26 cellular contexts compared by ENCODE assay signal in genomic region chr7:130108809-130109208, GRCh38.
"Had no signal": no experiment of that assay in that cellular context is flagged by ENCODE, and none has a peak within 500 bp of the region (broad histone marks: within the 10 kb centered on the region; RNA-seq: fewer than 3 reads in every experiment).

No MANE protein-coding gene starts in this region.

- H3K36me3 Mint-ChIP-seq: natural killer cell treated with Interleukin-12 subunit alpha and Interleukin-12 subunit beta and Interleukin-15 and Interleukin-18, amount 100 ng/mL, for 72 hours had no signal

- H3K4me1 Mint-ChIP-seq: neural crest cell; stimulated activated naive CD8-positive, alpha-beta T cell treated with anti-CD3 and anti-CD28 coated beads, Interleukin-15, amount 100 ng/mL, for 72 hours had no signal

- H3K4me1 ChIP-seq: left ventricle myocardium inferior, prostate gland, tibial nerve, vagina had no signal

- H3K27ac ChIP-seq: left ventricle myocardium inferior, pancreas, prostate gland, skin epidermis, tibial nerve, vagina had no signal

- H3K27me3 ChIP-seq: pancreas, tibial nerve, vagina had no signal

- H3K9me3 Mint-ChIP-seq: natural killer cell treated with Interleukin-12 subunit alpha and Interleukin-12 subunit beta and Interleukin-15 and Interleukin-18, amount 100 ng/mL, for 72 hours; stimulated activated naive CD8-positive, alpha-beta T cell treated with anti-CD3 and anti-CD28 coated beads, Interleukin-15, amount 100 ng/mL, for 72 hours; type B pancreatic cell had no signal

- ATAC-seq: naive thymus-derived CD4-positive, alpha-beta T cell; natural killer cell treated with Interleukin-12 subunit alpha and Interleukin-12 subunit beta and Interleukin-15 and Interleukin-18, amount 100 ng/mL, for 72 hours; pancreas; right cardiac atrium; sciatic nerve; stimulated activated naive CD8-positive, alpha-beta T cell treated with anti-CD3 and anti-CD28 coated beads, Interleukin-15, amount 100 ng/mL, for 72 hours had no signal

- H3K4me3 ChIP-seq: left ventricle myocardium inferior, lung, pancreas, prostate gland, skin epidermis, tibial nerve, vagina had no signal

- H3K4me3 Mint-ChIP-seq: mesothelial cell of epicardium; naive thymus-derived CD4-positive, alpha-beta T cell; natural killer cell treated with Interleukin-12 subunit alpha and Interleukin-12 subunit beta and Interleukin-15 and Interleukin-18, amount 100 ng/mL, for 72 hours; neural crest cell; stimulated activated naive CD8-positive, alpha-beta T cell treated with anti-CD3 and anti-CD28 coated beads, Interleukin-15, amount 100 ng/mL, for 72 hours; type B pancreatic cell had no signal

- H3K9me3 ChIP-seq: left ventricle myocardium inferior, pancreas, prostate gland, vagina had no signal

- H3K36me3 ChIP-seq: left ventricle myocardium inferior, pancreas, prostate gland, vagina had no signal

- H3K27me3 Mint-ChIP-seq: naive thymus-derived CD4-positive, alpha-beta T cell; natural killer cell treated with Interleukin-12 subunit alpha and Interleukin-12 subunit beta and Interleukin-15 and Interleukin-18, amount 100 ng/mL, for 72 hours; stimulated activated naive CD8-positive, alpha-beta T cell treated with anti-CD3 and anti-CD28 coated beads, Interleukin-15, amount 100 ng/mL, for 72 hours; type B pancreatic cell had no signal

- DNase-seq: hypothalamus; islet precursor cell; left ventricle myocardium inferior; mesendoderm; naive thymus-derived CD4-positive, alpha-beta T cell; nucleus accumbens; pancreas; retina; right cardiac atrium; stimulated activated CD4-positive, alpha-beta T cell treated with anti-CD3 and anti-CD28 coated beads, Interleukin-12 subunit alpha, Interleukin-12 subunit beta, amount 100 ng/mL, for 4 hours; stimulated activated CD4-positive, alpha-beta T cell treated with anti-CD3 and anti-CD28 coated beads, Interleukin-15, amount 100 ng/mL, for 24 hours; stimulated activated CD4-positive, alpha-beta T cell treated with anti-CD3 and anti-CD28 coated beads, Interleukin-2, amount 100 ng/mL, for 24 hours; stimulated activated CD4-positive, alpha-beta T cell treated with anti-CD3 and anti-CD28 coated beads, Interleukin-4, amount 100 ng/mL, for 1 hour; stimulated activated naive CD4-positive, alpha-beta T cell treated with Interleukin-2 at 50 U/mL for 16 hours; stimulated activated naive CD8-positive, alpha-beta T cell treated with anti-CD3 and anti-CD28 coated beads, Interleukin-15, amount 100 ng/mL, for 72 hours; substantia nigra had no signal

- H3K27ac Mint-ChIP-seq: mesothelial cell of epicardium; natural killer cell treated with Interleukin-12 subunit alpha and Interleukin-12 subunit beta and Interleukin-15 and Interleukin-18, amount 100 ng/mL, for 72 hours; type B pancreatic cell had no signal
